In the genomic region with DNA sequence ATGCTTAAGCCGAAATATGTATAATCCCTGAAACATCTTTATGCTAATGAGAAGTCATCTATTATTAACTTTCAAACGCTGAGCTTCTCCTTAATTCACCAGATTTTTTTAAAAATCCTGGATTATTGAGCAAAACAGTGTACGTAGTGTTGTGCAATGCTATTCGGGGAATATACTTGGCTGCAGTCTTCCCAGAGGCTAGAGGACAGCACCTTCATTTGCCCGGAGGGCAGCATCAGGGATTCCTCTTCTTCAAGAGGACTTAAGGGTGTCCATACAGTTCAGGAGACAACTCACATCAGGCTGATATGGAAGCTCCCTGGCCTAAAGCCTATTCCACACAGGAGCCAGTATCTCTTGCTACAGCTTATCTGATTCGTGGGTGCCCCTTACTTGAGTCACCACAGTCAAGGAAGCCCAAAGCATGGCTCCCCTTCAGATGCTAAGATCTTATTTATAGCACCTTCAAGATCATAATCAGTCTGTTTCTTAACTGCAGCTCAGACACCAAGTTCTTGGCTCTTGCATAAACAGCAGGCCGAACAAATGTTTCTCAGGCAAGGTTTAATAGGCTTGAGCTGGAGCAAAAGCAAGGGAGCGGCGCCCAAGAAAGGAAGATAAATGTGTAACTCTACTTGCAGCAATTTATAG, we compare ENCODE assay signal across 15 cellular contexts. TPM values are rescaled to one million over a fixed set of nuclear protein-coding genes. Genes with fewer than 3 reads are reported as not detected.
"Had no signal": no experiment of that assay in that cellular context is flagged by ENCODE, and none has a peak within 500 bp of the region (broad histone marks: within the 10 kb centered on the region; RNA-seq: fewer than 3 reads in every experiment).

No MANE protein-coding gene starts in this region.

- DNase-seq: activated CD4-positive, alpha-beta memory T cell treated with anti-CD3 and anti-CD28 coated beads, Interleukin-2, amount 10 ng/mL, durations not matched to agents 7 days and 5 days; activated CD4-positive, alpha-beta T cell treated with anti-CD3 and anti-CD28 coated beads for 4 hours; activated naive CD4-positive, alpha-beta T cell treated with anti-CD3 and anti-CD28 coated beads, Interleukin-2, amount 10 ng/mL, durations not matched to agents 7 days and 5 days; activated T-cell treated with anti-CD3 and anti-CD28 coated beads, Interleukin-2, amount 50 U/mL, for 24 hours; left ventricle myocardium superior; stimulated activated naive CD8-positive, alpha-beta T cell treated with anti-CD3 and anti-CD28 coated beads, Interleukin-15, Interleukin-2, amounts not matched to agents 100 U/mL and 50 U/mL, for 24 hours; SW 1271; upper lobe of right lung had no signal

- ATAC-seq: esophagus mucosa; left ventricle myocardium superior; stimulated activated naive CD8-positive, alpha-beta T cell treated with anti-CD3 and anti-CD28 coated beads, Interleukin-15, Interleukin-2, amounts not matched to agents 100 U/mL and 50 U/mL, for 24 hours; upper lobe of right lung; WTC11 had no signal

RNA-seq across cellular contexts. Expression of gene NUTM2F, which starts 29.4 kb away (rescaled TPM):
- total RNA-seq: activated CD4-positive, alpha-beta memory T cell treated with anti-CD3 and anti-CD28 coated beads, Interleukin-2, amount 10 ng/mL, durations not matched to agents 7 days and 5 days; cardiac septum; esophagus mucosa; kidney epithelial cell; left ventricle myocardium superior; osteoblast; renal cortical epithelial cell; T-helper 2 cell treated with Interferon-gamma antibody and Interleukin-4, amounts not matched to agents 100 ng/mL and 5 ng/mL, for 36 hours; upper lobe of right lung had no signal
